7 cellular contexts compared by ENCODE assay signal in the genomic region with DNA sequence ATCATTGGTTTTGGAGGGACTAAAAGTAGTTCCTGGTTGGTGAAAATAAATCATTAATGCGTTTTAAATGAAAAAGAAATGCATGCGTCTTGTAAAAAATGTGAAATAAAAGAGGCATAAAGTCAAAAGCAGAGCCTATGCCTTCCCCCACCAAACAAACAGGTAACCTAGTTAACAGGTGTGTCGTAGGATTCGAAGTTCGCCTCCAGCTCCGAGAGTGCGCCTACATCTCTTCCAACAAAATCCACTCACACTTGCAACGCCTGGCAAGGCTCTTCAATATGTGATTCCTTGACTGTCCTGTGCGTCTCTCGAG. TPM values are rescaled to one million over a fixed set of nuclear protein-coding genes. Genes with fewer than 3 reads are reported as not detected.
DNase-seq lines count a peak whose midpoint lies in the region; ATAC-seq and TF ChIP-seq lines count a peak whose summit lies in the region.

No MANE protein-coding gene starts in this region.

- no peaks in the 10 kb centered on the region for H3K36me3 ChIP-seq in GM23338 (ENCODE audit: insufficient read depth)
- H3K36me3 ChIP-seq in SK-N-SH (replicated peaks in 1 of 2; ENCODE audit: control insufficient read depth in 1 of 2, insufficient read depth in 2 of 2, low read length in 1 of 2), result peaks cover 6 to 17% of the 10 kb centered on the region in 2 experiments
- H3K36me3 ChIP-seq in gastrocnemius medialis, result peaks cover 0 to 12% of the 10 kb centered on the region in 2 donors

- peak overlapping the region; percentile 76 for H3K9ac ChIP-seq in SK-N-SH

- WGBS in SK-N-SH (ENCODE audit: low lambda C conversion rate), result 18% methylated on average over 10 of the region's 10 CpGs

- peak overlapping the region; percentile 97 for H3K27ac Mint-ChIP-seq in GM23338

- peaks cover 2% of the 10 kb centered on the region; the same call in 2 of the 3 replicates for H3K36me3 Mint-ChIP-seq in GM23338 (ENCODE audit: low read depth)

- H3K4me1 ChIP-seq in GM23338 (ENCODE audit: insufficient read depth) (peaks cover 39% of the 10 kb centered on the region), SK-N-SH (ENCODE audit: control insufficient read depth in 1 of 2, insufficient read depth in 2 of 2, low read depth in 1 of 2, low read length in 1 of 2) (peaks cover 13 to 24% of the 10 kb centered on the region in 2 experiments; a peak in 3 of 4 replicates), gastrocnemius medialis (peaks cover 40 to 53% of the 10 kb centered on the region in 2 donors)

- TF ChIP-seq EP300 in SK-N-SH (IDR thresholded peaks at IDR 0.05; ENCODE audit: borderline replicate concordance in 1 of 2, low read depth in 1 of 2, low read length in 1 of 2), result no peak

- H3K27me3 Mint-ChIP-seq in GM23338 (ENCODE audit: insufficient read depth, low read depth, poor library complexity), result peaks cover 10% of the 10 kb centered on the region

- H3K4me3 ChIP-seq in GM23338 (peak overlapping the region; percentile 82), SK-N-SH (ENCODE audit: low read depth in 2 of 2, low read length in 1 of 2) (peak overlapping the region; percentile 77 to 87), fibroblast of pulmonary artery (replicated peaks; ENCODE audit: low read depth, low read length) (peak overlapping the region; percentile 91), gastrocnemius medialis (peak overlapping the region; percentile 62 to 67 (median 64))

- intact Hi-C loops in gastrocnemius medialis (cut with DNase I; ENCODE audit: low total_unique reads), result no loop called here

- no peak for TF ChIP-seq RAD21 in SK-N-SH (IDR thresholded peaks at IDR 0.05; ENCODE audit: low read length)

- POLR2A ChIA-PET in SK-N-SH (lab: Yijun Ruan, JAX), result interaction anchor here (0.6 to 2.3 kb wide), 5 partner anchors 9 to 209 kb away, joined by 3 to 11 read pairs (median 4); partner anchors contain the start of genes ELAC1 and MRO

- H3K27ac ChIP-seq in GM23338 (ENCODE audit: low read depth) (peak overlapping the region; percentile 95), SK-N-SH (ENCODE audit: low read depth in 2 of 2, low read length in 1 of 2) (peak overlapping the region; percentile 84 to 89), gastrocnemius medialis (peak overlapping the region; percentile 90 to 97 (median 92))

- H3K4me3 Mint-ChIP-seq in GM23338, result peak overlapping the region; percentile 87

- H3K9me2 ChIP-seq in GM23338 (ENCODE audit: insufficient read depth), result no peaks in the 10 kb centered on the region
- no peaks in the 10 kb centered on the region for H3K9me2 ChIP-seq in SK-N-SH

- CTCF ChIA-PET in SK-N-SH (lab: Yijun Ruan, JAX), result interaction anchor here (1.6 kb wide), 1 partner anchor 9 kb away, joined by 3 read pairs; no protein-coding TSS in a partner anchor

- H3K9me3 Mint-ChIP-seq in GM23338, result no peaks in the 10 kb centered on the region; the same call in 1 of the 3 replicates

- peaks cover 51% of the 10 kb centered on the region for H3K4me1 Mint-ChIP-seq in GM23338

- H2AFZ ChIP-seq in GM23338 (peak overlapping the region; percentile 70; the same call in 1 of the 2 replicates), SK-N-SH (ENCODE audit: low read depth) (peak overlapping the region; percentile 81)

- H3K27me3 ChIP-seq in GM23338 (ENCODE audit: insufficient read depth) (no peaks in the 10 kb centered on the region), SK-N-SH (ENCODE audit: insufficient read depth) (no peaks in the 10 kb centered on the region), gastrocnemius medialis (no peaks in the 10 kb centered on the region)

- ATAC-seq in GM23338 (peak; percentile 6), gastrocnemius medialis (peak; percentile 70 to 81)

- no peak for TF ChIP-seq POLR2A in gastrocnemius medialis (IDR thresholded peaks at IDR 0.05)

- in situ Hi-C loops in gastrocnemius medialis (cut with MboI; ENCODE audit: low sequenced_read_pairs in 4 of 4), result loop anchor here (5.0 to 25.0 kb wide), 5 partner anchors 57 to 742 kb away; partner anchors contain the start of genes CXXC1 (in 2 of the 4), MBD1 (in 2 of the 4), ELAC1 (in 1 of the 4) and MEX3C (in 1 of the 4)

- H3K9me3 ChIP-seq in SK-N-SH (no peaks in the 10 kb centered on the region), gastrocnemius medialis (no peaks in the 10 kb centered on the region)

- H4K20me1 ChIP-seq in GM23338 (replicated peaks; ENCODE audit: insufficient read depth) (0 out of 2 replicates have a peak, but pooled peaks cover 7% of the 10 kb centered on the region), SK-N-SH (ENCODE audit: insufficient read depth) (peaks cover 37% of the 10 kb centered on the region)

- DNase-seq in GM23338 (ENCODE audit: low spot score), result no peak
- DNase-seq in SK-N-SH, result no peak
- DNase-seq in fibroblast of pulmonary artery (ENCODE audit: low read depth), result no peak
- DNase-seq in gastrocnemius medialis, result peak; percentile 77 to 81
- DNase-seq in NCI-H1694 (lab: John Stamatoyannopoulos, UW), result no peak
- no peak for DNase-seq in NOMO-1 (lab: John Stamatoyannopoulos, UW; ENCODE audit: unreplicated experiment in 2 of 2)
- no peak for DNase-seq in OCI-M2 (lab: John Stamatoyannopoulos, UW; ENCODE audit: unreplicated experiment)

- TF ChIP-seq CTCF in GM23338 (conservative IDR thresholded peaks at IDR 0.05; ENCODE audit: low read depth in 2 of 2) (no peak), SK-N-SH (IDR thresholded peaks at IDR 0.05) (no peak), fibroblast of pulmonary artery (IDR thresholded peaks at IDR 0.05; ENCODE audit: low read length, missing control alignments) (no peak), gastrocnemius medialis (IDR thresholded peaks at IDR 0.05 in 4 of 5, conservative IDR thresholded peaks at IDR 0.05 in 1 of 5) (no peak)

- H3K4me2 ChIP-seq in GM23338 (peak overlapping the region; percentile 90), SK-N-SH (peak overlapping the region; percentile 83)

- peaks cover 45% of the 10 kb centered on the region for H3K79me2 ChIP-seq in GM23338 (replicated peaks; ENCODE audit: insufficient read depth)
- H3K79me2 ChIP-seq in SK-N-SH (ENCODE audit: insufficient read depth), result peaks cover 53% of the 10 kb centered on the region

- H3F3A ChIP-seq in GM23338 (replicated peaks; ENCODE audit: low read depth) (no peaks in the 10 kb centered on the region), SK-N-SH (replicated peaks; ENCODE audit: insufficient read depth) (peaks cover 6% of the 10 kb centered on the region)

TF ChIP-seq in GM23338, 12 proteins besides CTCF, POLR2A, EP300 and RAD21 (continues in another document):
- no peak for TF ChIP-seq REST (IDR thresholded peaks at IDR 0.05; ENCODE audit: unreplicated experiment)
- no peak for TF ChIP-seq CREB1 (CRISPR knock-in tag; IDR thresholded peaks at IDR 0.05; ENCODE audit: low read depth)

TF ChIP-seq in SK-N-SH, 30 proteins besides CTCF, POLR2A, EP300 and RAD21 (continues in another document):
- TF ChIP-seq TEAD4 (IDR thresholded peaks at IDR 0.05; ENCODE audit: borderline replicate concordance, insufficient read depth) (no peak), NFIC (IDR thresholded peaks at IDR 0.05; ENCODE audit: borderline replicate concordance) (no peak), RXRA (IDR thresholded peaks at IDR 0.05; ENCODE audit: borderline replicate concordance, low read depth) (no peak), YY1 (IDR thresholded peaks at IDR 0.05; ENCODE audit: low read depth) (no peak), FOSL2 (IDR thresholded peaks at IDR 0.05; ENCODE audit: borderline replicate concordance, low read depth) (no peak), RCOR1 (IDR thresholded peaks at IDR 0.05; ENCODE audit: low read length) (no peak), FOXM1 (IDR thresholded peaks at IDR 0.05; ENCODE audit: low read depth) (no peak), GABPA (IDR thresholded peaks at IDR 0.05; ENCODE audit: low read depth) (no peak), SMC3 (IDR thresholded peaks at IDR 0.05; ENCODE audit: low read depth, low read length) (no peak), MXI1 (IDR thresholded peaks at IDR 0.05; ENCODE audit: low read depth, low read length) (no peak)
- TF ChIP-seq, protein P1, sequence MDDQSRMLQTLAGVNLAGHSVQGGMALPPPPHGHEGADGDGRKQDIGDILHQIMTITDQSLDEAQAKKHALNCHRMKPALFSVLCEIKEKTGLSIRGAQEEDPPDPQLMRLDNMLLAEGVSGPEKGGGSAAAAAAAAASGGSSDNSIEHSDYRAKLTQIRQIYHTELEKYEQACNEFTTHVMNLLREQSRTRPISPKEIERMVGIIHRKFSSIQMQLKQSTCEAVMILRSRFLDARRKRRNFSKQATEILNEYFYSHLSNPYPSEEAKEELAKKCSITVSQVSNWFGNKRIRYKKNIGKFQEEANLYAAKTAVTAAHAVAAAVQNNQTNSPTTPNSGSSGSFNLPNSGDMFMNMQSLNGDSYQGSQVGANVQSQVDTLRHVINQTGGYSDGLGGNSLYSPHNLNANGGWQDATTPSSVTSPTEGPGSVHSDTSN (IDR thresholded peaks at IDR 0.05), result no peak
- TF ChIP-seq, protein P2, sequence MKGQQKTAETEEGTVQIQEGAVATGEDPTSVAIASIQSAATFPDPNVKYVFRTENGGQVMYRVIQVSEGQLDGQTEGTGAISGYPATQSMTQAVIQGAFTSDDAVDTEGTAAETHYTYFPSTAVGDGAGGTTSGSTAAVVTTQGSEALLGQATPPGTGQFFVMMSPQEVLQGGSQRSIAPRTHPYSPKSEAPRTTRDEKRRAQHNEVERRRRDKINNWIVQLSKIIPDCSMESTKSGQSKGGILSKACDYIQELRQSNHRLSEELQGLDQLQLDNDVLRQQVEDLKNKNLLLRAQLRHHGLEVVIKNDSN (IDR thresholded peaks at IDR 0.05; ENCODE audit: borderline replicate concordance, low read depth), result no peak
- TF ChIP-seq, protein P3, sequence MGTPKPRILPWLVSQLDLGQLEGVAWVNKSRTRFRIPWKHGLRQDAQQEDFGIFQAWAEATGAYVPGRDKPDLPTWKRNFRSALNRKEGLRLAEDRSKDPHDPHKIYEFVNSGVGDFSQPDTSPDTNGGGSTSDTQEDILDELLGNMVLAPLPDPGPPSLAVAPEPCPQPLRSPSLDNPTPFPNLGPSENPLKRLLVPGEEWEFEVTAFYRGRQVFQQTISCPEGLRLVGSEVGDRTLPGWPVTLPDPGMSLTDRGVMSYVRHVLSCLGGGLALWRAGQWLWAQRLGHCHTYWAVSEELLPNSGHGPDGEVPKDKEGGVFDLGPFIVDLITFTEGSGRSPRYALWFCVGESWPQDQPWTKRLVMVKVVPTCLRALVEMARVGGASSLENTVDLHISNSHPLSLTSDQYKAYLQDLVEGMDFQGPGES (IDR thresholded peaks at IDR 0.05; ENCODE audit: low read depth, low read length), result no peak

RNA-seq across cellular contexts. Expression of gene SMAD4, which starts 0.7 kb away (rescaled TPM):
- 103 and 123 TPM in 2 replicates for total RNA-seq in GM23338 (2014; rRNA removed; shearing (Covaris generic))
- polyA plus RNA-seq in GM23338 (2016; fragmentation: Nextera tagmentation; extraction: Ambion mirVana), result 41.9 and 42.5 TPM in 2 replicates
- 43.3 and 55.3 TPM in 2 replicates for polyA plus RNA-seq in SK-N-SH (2012; rRNA removed)
- 42.6 and 52.9 TPM in 2 replicates for polyA plus RNA-seq in SK-N-SH (2012; cell fraction: cytosol; rRNA removed)
- 41.5 and 49.7 TPM in 2 replicates for polyA plus RNA-seq in SK-N-SH (2012; cell fraction: nucleus; rRNA removed)
- 100 to 1,000 TPM; 148 to 210 (median 168) TPM for total RNA-seq in gastrocnemius medialis

Comparison
In these comparisons a context has a peak if more than half of its experiments do, and no peak if none do; other contexts are left out.
1. DNase-seq: peak in gastrocnemius medialis (2 of 2); none in GM23338 (single experiment), SK-N-SH (single experiment), fibroblast of pulmonary artery (single experiment), NCI-H1694 (single experiment), NOMO-1 (0 of 2) and OCI-M2 (single experiment).
2. Peak in every context shown above with its lines, with median percentiles within 50 percentile points of each other: H3K27ac ChIP-seq and H3K4me3 ChIP-seq.